Comparison of ENCODE assay signal across 1 cellular context in genomic region chr1:94648225-94649007, GRCh38.
TF ChIP-seq lines count a peak whose summit lies in the region.

No MANE protein-coding gene starts in this region.

TF ChIP-seq in K562, 482 proteins besides CTCF, POLR2A, EP300 and RAD21 (continued from another document and continues in another):
- TF ChIP-seq ZNF280A (IDR thresholded peaks at IDR 0.05; ENCODE audit: low read depth, partially characterized antibody) (no peak), SMARCE1 (IDR thresholded peaks at IDR 0.05) (peak; percentile 55; the same call in 1 of the 2 replicates), MAX (CRISPR knock-in tag; IDR thresholded peaks at IDR 0.05) (no peak), BRD4 (IDR thresholded peaks at IDR 0.05) (no peak), NUFIP1 (IDR thresholded peaks at IDR 0.05; ENCODE audit: partially characterized antibody) (no peak), ZNF449 (CRISPR knock-in tag; IDR thresholded peaks at IDR 0.05) (no peak), ZNF41 (CRISPR knock-in tag; conservative IDR thresholded peaks at IDR 0.05) (no peak), PRPF4 (IDR thresholded peaks at IDR 0.05; ENCODE audit: insufficient read depth, low read depth, low read length, poor library complexity, severe bottlenecking) (no peak), SRSF3 (IDR thresholded peaks at IDR 0.05; ENCODE audit: insufficient read depth, low read length) (no peak), NFE2 (IDR thresholded peaks at IDR 0.05; ENCODE audit: low read depth) (peak; percentile 44), GABPA (tag; conservative IDR thresholded peaks at IDR 0.05; ENCODE audit: low read depth) (peak; percentile 58), ZNF57 (CRISPR knock-in tag; IDR thresholded peaks at IDR 0.05) (no peak), ZBTB9 (CRISPR knock-in tag; IDR thresholded peaks at IDR 0.05) (no peak), ZC3H8 (IDR thresholded peaks at IDR 0.05) (no peak), TCF15 (CRISPR knock-in tag; IDR thresholded peaks at IDR 0.05) (no peak), HNRNPLL (IDR thresholded peaks at IDR 0.05; ENCODE audit: low read depth, low read length, poor library complexity, severe bottlenecking) (no peak), THRAP3 (IDR thresholded peaks at IDR 0.05; ENCODE audit: borderline replicate concordance) (no peak), L3MBTL2 (IDR thresholded peaks at IDR 0.05) (no peak), SMARCC2 (IDR thresholded peaks at IDR 0.05; ENCODE audit: low read depth) (0 out of 2 replicates have a peak, but pooled peaks have one; percentile 44), BRF1 (IDR thresholded peaks at IDR 0.05; ENCODE audit: borderline replicate concordance, extremely low read depth, insufficient read length) (no peak), IRF2 (CRISPR knock-in tag; IDR thresholded peaks at IDR 0.05) (no peak), MCM5 (IDR thresholded peaks at IDR 0.05; ENCODE audit: low read depth) (no peak), ZNF384 (IDR thresholded peaks at IDR 0.05; ENCODE audit: low read depth, low read length) (no peak), KLF16 (IDR thresholded peaks at IDR 0.05) (peak; percentile 75), E2F4 (CRISPR knock-in tag; IDR thresholded peaks at IDR 0.05; ENCODE audit: low read depth) (no peak), THRA (IDR thresholded peaks at IDR 0.05) (no peak), BRCA1 (IDR thresholded peaks at IDR 0.05) (no peak), BRCA1 (CRISPR knock-in tag; IDR thresholded peaks at IDR 0.05) (no peak), CUX1 (CRISPR knock-in tag; IDR thresholded peaks at IDR 0.05) (no peak), ZNF316 (IDR thresholded peaks at IDR 0.05) (no peak), MED1 (CRISPR knock-in tag; IDR thresholded peaks at IDR 0.05; ENCODE audit: borderline replicate concordance) (no peak), RNF2 (IDR thresholded peaks at IDR 0.05) (no peak), ZNF124 (CRISPR knock-in tag; IDR thresholded peaks at IDR 0.05) (no peak), CBFA2T2 (conservative IDR thresholded peaks at IDR 0.05) (peak; percentile 83), VEZF1 (CRISPR knock-in tag; IDR thresholded peaks at IDR 0.05) (peak; percentile 55; the same call in 1 of the 2 replicates), FIP1L1 (IDR thresholded peaks at IDR 0.05; ENCODE audit: low read depth, low read length, poor library complexity, severe bottlenecking) (no peak), TAF1 (IDR thresholded peaks at IDR 0.05; ENCODE audit: control insufficient read depth, extremely low read depth, insufficient read depth, low read length, severe bottlenecking) (no peak), POLR2H (tag; IDR thresholded peaks at IDR 0.05; ENCODE audit: low read depth) (no peak), FUS (optimal IDR thresholded peaks at IDR 0.05; ENCODE audit: low read depth, low read length) (no peak), SMAD3 (CRISPR knock-in tag; conservative IDR thresholded peaks at IDR 0.05) (no peak), RBM17 (IDR thresholded peaks at IDR 0.05; ENCODE audit: borderline replicate concordance, low read depth, low read length) (no peak), TFAM (CRISPR knock-in tag; conservative IDR thresholded peaks at IDR 0.05) (no peak), TEAD1 (CRISPR knock-in tag; IDR thresholded peaks at IDR 0.05) (peak in 1 of 2 experiments; percentile 24; a peak in 1 of 4 replicates), ZKSCAN1 (IDR thresholded peaks at IDR 0.05; ENCODE audit: low read depth, low read length) (no peak), ZNF174 (CRISPR knock-in tag; IDR thresholded peaks at IDR 0.05) (no peak), ARID1B (IDR thresholded peaks at IDR 0.05) (peak; percentile 88), KAT8 (IDR thresholded peaks at IDR 0.05; ENCODE audit: low read depth) (no peak), ZNF551 (CRISPR knock-in tag; IDR thresholded peaks at IDR 0.05) (no peak), NR1H2 (CRISPR knock-in tag; IDR thresholded peaks at IDR 0.05) (no peak), ZNF253 (CRISPR knock-in tag; conservative IDR thresholded peaks at IDR 0.05) (no peak), HOXB6 (CRISPR knock-in tag; IDR thresholded peaks at IDR 0.05; ENCODE audit: borderline replicate concordance) (no peak), EZH2 (IDR thresholded peaks at IDR 0.05; ENCODE audit: borderline replicate concordance, low read depth, low read length) (no peak), TAF7 (tag; IDR thresholded peaks at IDR 0.05) (no peak), GTF3C2 (IDR thresholded peaks at IDR 0.05; ENCODE audit: borderline replicate concordance, extremely low read depth, insufficient read length) (no peak), RB1 (IDR thresholded peaks at IDR 0.05; ENCODE audit: low read depth) (no peak)
